ENCODE assay signal across 16 cellular contexts in the genomic region with DNA sequence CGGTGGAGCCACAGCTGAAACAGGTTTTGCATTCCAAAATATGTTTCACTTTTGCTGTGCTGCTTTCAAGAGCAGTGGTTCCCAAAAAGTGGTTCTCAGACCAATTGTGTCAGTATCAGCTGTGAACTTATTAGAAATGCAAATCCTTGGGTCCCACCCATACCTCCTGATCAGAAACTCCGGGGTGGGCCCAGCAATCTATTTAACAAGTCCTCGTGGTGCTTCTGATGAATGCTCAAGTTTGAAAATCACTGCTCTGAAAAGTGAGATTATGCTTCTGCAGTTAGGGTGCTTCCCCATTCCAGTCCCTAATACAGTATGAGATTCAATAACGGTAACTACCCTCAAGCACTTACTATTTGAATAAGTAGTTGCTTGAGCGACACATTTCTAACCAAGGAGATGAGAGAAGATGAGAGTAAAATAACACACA. TPM values are rescaled to one million over a fixed set of nuclear protein-coding genes. Genes with fewer than 3 reads are reported as not detected.
DNase-seq lines count a peak whose midpoint lies in the region; ATAC-seq and TF ChIP-seq lines count a peak whose summit lies in the region.
"Had no signal": no experiment of that assay in that cellular context is flagged by ENCODE, and none has a peak within 500 bp of the region (broad histone marks: within the 10 kb centered on the region; RNA-seq: fewer than 3 reads in every experiment).

No MANE protein-coding gene starts in this region.

- TF ChIP-seq POLR2A in esophagus squamous epithelium (IDR thresholded peaks at IDR 0.05) = no peak

- H3K9me3 ChIP-seq in esophagus squamous epithelium = no peaks in the 10 kb centered on the region
- H3K9me3 ChIP-seq: MG63, upper lobe of right lung had no signal

- H3K4me3 Mint-ChIP-seq in naive thymus-derived CD8-positive, alpha-beta T cell = no peak overlapping the region

- WGBS in esophagus squamous epithelium, 2 donors = 64 to 74% methylated on average over 5 of the region's 5 CpGs

- ATAC-seq in GM18498 (IDR thresholded peaks at IDR 0.05; ENCODE audit: unreplicated experiment) (peak; percentile 68), GM21360 (IDR thresholded peaks at IDR 0.05; ENCODE audit: unreplicated experiment) (peak; percentile 67), HG02840 (IDR thresholded peaks at IDR 0.05; ENCODE audit: low FRiP score, unreplicated experiment) (peak; percentile 74), HG03442 (IDR thresholded peaks at IDR 0.05; ENCODE audit: unreplicated experiment) (peak; percentile 81)
- ATAC-seq in naive thymus-derived CD8-positive, alpha-beta T cell = no peak
- ATAC-seq: upper lobe of right lung had no signal

- no peak overlapping the region for H3K27ac ChIP-seq in esophagus squamous epithelium
- H3K27ac ChIP-seq: parathyroid adenoma, upper lobe of right lung had no signal

- no peaks in the 10 kb centered on the region for H3K27me3 ChIP-seq in esophagus squamous epithelium
- H3K27me3 ChIP-seq: MG63, upper lobe of right lung had no signal

- no peaks in the 10 kb centered on the region for H3K4me1 Mint-ChIP-seq in naive thymus-derived CD8-positive, alpha-beta T cell

- no peak for DNase-seq in naive thymus-derived CD8-positive, alpha-beta T cell
- DNase-seq in esophagus squamous epithelium (lab: John Stamatoyannopoulos, UW) = no peak
- no peak for DNase-seq in NCI-H748 treated with DMSO at 0.1 percent for 48 hours (lab: John Stamatoyannopoulos, UW)
- DNase-seq in SW480 (ENCODE audit: low spot score) = no peak
- DNase-seq: activated CD4-positive, CD25-positive, alpha-beta regulatory T cell treated with anti-CD3 and anti-CD28 coated beads, Interleukin-2, amount 50 U/mL, for 72 hours; activated T-cell treated with anti-CD3 and anti-CD28 coated beads, Interleukin-2, amount 50 U/mL, for 48 hours; Calu3; dermis blood vessel endothelial cell; MG63; SW 1271; upper lobe of right lung had no signal

- intact Hi-C loops in esophagus squamous epithelium (cut with DNase I) = no loop called here

- H3K36me3 Mint-ChIP-seq in naive thymus-derived CD8-positive, alpha-beta T cell = no peaks in the 10 kb centered on the region

- H3K9me3 Mint-ChIP-seq in naive thymus-derived CD8-positive, alpha-beta T cell = peaks cover 0 to 3% (median 0%) of the 10 kb centered on the region in 9 donors

- POLR2A ChIA-PET in naive thymus-derived CD8-positive, alpha-beta T cell (lab: Charles Lee) = no interaction called here

- no peak overlapping the region for H3K27ac Mint-ChIP-seq in naive thymus-derived CD8-positive, alpha-beta T cell

- H3K4me1 ChIP-seq in esophagus squamous epithelium = no peaks in the 10 kb centered on the region
- H3K4me1 ChIP-seq: parathyroid adenoma, upper lobe of right lung had no signal

- TF ChIP-seq CTCF in esophagus squamous epithelium (IDR thresholded peaks at IDR 0.05) = no peak

- no peaks in the 10 kb centered on the region for H3K36me3 ChIP-seq in esophagus squamous epithelium
- H3K36me3 ChIP-seq: MG63, upper lobe of right lung had no signal

- H3K4me3 ChIP-seq in esophagus squamous epithelium = no peak overlapping the region
- H3K4me3 ChIP-seq: MG63, upper lobe of right lung had no signal

- peaks cover 0 to 9% (median 2%) of the 10 kb centered on the region in 5 donors for H3K27me3 Mint-ChIP-seq in naive thymus-derived CD8-positive, alpha-beta T cell

RNA-seq across cellular contexts. Expression of a gene that starts 17.8 kb away (rescaled TPM):
- 1 to 10 TPM; 7.9 to 8.9 TPM for total RNA-seq in naive thymus-derived CD8-positive, alpha-beta T cell
- polyA plus RNA-seq in naive thymus-derived CD8-positive, alpha-beta T cell = 1 to 10 TPM in 1 of 3 donors, under 1 TPM in 2; 0.39 to 1.1 (median 0.92) TPM
- 10 to 100 TPM; 19.0 to 79.7 (median 26.0) TPM for total RNA-seq in esophagus squamous epithelium

Comparison
In these comparisons a context has a peak if more than half of its experiments do, and no peak if none do; other contexts are left out.
1. ATAC-seq: peak in GM18498 (single experiment), GM21360 (single experiment), HG02840 (single experiment) and HG03442 (single experiment); none in naive thymus-derived CD8-positive, alpha-beta T cell (0 of 2).